Comparison of ENCODE assay signal across 11 cellular contexts in the genomic region with DNA sequence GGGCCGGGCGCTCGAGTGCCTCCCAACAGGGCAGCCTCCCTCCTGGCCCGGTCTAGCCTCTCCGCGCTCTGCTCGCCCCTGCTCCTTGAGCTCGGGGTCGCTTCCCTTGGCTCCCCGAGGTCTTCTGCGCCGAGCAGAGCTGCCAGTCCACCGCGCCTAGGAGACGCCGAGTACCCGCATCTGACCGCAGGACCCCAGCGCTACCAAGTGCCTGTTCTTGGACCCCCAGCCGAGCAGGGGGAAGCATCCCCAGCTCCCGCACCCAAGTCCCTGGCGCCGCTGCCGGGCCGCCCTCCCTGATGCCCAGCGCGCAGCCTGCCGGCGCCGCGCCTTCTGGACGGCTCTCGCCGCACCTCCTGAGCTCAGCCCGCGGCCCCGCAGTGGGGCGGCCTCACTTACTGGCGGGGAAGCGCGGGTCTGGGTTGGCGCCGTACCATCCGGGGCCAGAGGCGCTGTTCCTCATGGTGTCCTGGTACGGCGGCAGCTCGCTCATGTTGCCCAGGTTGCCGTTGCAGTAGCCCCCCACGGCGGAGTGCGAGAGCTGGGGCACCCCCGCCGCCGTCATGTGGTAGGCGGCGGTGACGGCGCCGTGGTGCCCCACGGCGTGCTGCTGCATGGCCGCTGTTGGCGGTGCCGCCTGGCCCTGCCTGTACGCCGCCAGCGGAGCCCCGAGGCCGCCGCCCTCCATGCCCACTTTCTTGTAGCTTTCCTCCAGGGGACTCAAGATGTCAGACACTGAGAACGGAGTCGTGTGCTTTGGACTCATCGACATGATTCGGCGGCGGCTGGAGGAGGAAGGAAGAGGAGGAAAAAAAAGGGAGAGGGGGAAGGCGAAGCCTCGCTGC. TPM values are rescaled to one million over a fixed set of nuclear protein-coding genes. Genes with fewer than 3 reads are reported as not detected.
A peak's percentile ranks its signal among the peaks of the same experiment; 100 is the strongest.
DNase-seq lines count a peak whose midpoint lies in the region; ATAC-seq, FAIRE-seq and TF ChIP-seq lines count a peak whose summit lies in the region.
"Had no signal": no experiment of that assay in that cellular context is flagged by ENCODE, and none has a peak within 500 bp of the region (broad histone marks: within the 10 kb centered on the region; RNA-seq: fewer than 3 reads in every experiment).

No MANE protein-coding gene starts in this region.

- H3K27me3 ChIP-seq in breast epithelium (peaks cover 14 to 99% of the 10 kb centered on the region in 2 donors), keratinocyte (ENCODE audit: control insufficient read depth, extremely low read depth, insufficient read depth, low read length) (peaks cover 100% of the 10 kb centered on the region), tibial artery (peaks cover 2 to 89% of the 10 kb centered on the region in 2 donors)

- H3K4me2 ChIP-seq in keratinocyte (ENCODE audit: control insufficient read depth, extremely low read depth, insufficient read depth, low read depth, low read length): peak overlapping the region; percentile 50

- H3K9ac ChIP-seq in keratinocyte (ENCODE audit: control insufficient read depth, extremely low read depth, insufficient read depth, low read length): no peak overlapping the region

- no peak overlapping the region for H3K4me3 Mint-ChIP-seq in MCF 10A (ENCODE audit: unreplicated experiment)
- H3K4me3 Mint-ChIP-seq in T-helper 17 cell: peak overlapping the region; percentile 82

- peaks cover 51% of the 10 kb centered on the region for H3K27me3 Mint-ChIP-seq in MCF 10A (ENCODE audit: insufficient read depth, unreplicated experiment)
- peaks cover 64% of the 10 kb centered on the region for H3K27me3 Mint-ChIP-seq in T-helper 17 cell

- dilution Hi-C loops in keratinocyte (cut with MboI; ENCODE audit: extremely low pct_ligation_motif_present, low sequenced_read_pairs): no loop called here

- TF ChIP-seq CTCF in breast epithelium (IDR thresholded peaks at IDR 0.05) (no peak), MCF 10A (IDR thresholded peaks at IDR 0.05; ENCODE audit: unreplicated experiment) (no peak), keratinocyte (optimal IDR thresholded peaks at IDR 0.05 in 1 of 3, IDR thresholded peaks at IDR 0.05 in 1 of 3, conservative IDR thresholded peaks at IDR 0.05 in 1 of 3; ENCODE audit: extremely low read depth in 1 of 3, insufficient read depth in 2 of 3, low read length in 3 of 3) (no peak), tibial artery (IDR thresholded peaks at IDR 0.05) (no peak)

- no peak for ATAC-seq in T-helper 17 cell
- ATAC-seq in GM18519 (IDR thresholded peaks at IDR 0.05; ENCODE audit: low FRiP score, unreplicated experiment): no peak

- H3K27ac ChIP-seq in breast epithelium: no peak overlapping the region
- no peak overlapping the region for H3K27ac ChIP-seq in keratinocyte (ENCODE audit: control insufficient read depth, insufficient read depth, low read length)
- no peak overlapping the region for H3K27ac ChIP-seq in tibial artery

- DNase-seq in breast epithelium (ENCODE audit: low spot score in 2 of 2): no peak
- DNase-seq in MCF 10A (ENCODE audit: unreplicated experiment): no peak
- DNase-seq in T-helper 17 cell: no peak
- DNase-seq in keratinocyte (ENCODE audit: low read depth, low spot score): no peak
- no peak for DNase-seq in tibial artery
- no peak for DNase-seq in KBM-7
- DNase-seq in NCI-H2081 treated with DMSO at 0.1 percent for 48 hours (lab: John Stamatoyannopoulos, UW): no peak
- DNase-seq: NCI-H187 treated with DMSO at 0.1 percent for 48 hours had no signal

- no peaks in the 10 kb centered on the region for H3K4me1 Mint-ChIP-seq in MCF 10A (ENCODE audit: insufficient read depth, unreplicated experiment)
- H3K4me1 Mint-ChIP-seq in T-helper 17 cell: peaks cover 9% of the 10 kb centered on the region

- no peaks in the 10 kb centered on the region for H4K20me1 ChIP-seq in keratinocyte (ENCODE audit: control insufficient read depth, extremely low read depth, insufficient read depth, low read length)

- no peaks in the 10 kb centered on the region for H3K36me3 ChIP-seq in breast epithelium
- no peaks in the 10 kb centered on the region for H3K36me3 ChIP-seq in keratinocyte (ENCODE audit: control insufficient read depth in 2 of 2, extremely low read depth in 1 of 2, insufficient read depth in 2 of 2, low read length in 2 of 2)
- H3K36me3 ChIP-seq in tibial artery: no peaks in the 10 kb centered on the region

- no peak for FAIRE-seq in keratinocyte (lab: Jason Lieb, UNC)
- FAIRE-seq: H54 had no signal

- in situ Hi-C loops in KBM-7 (cut with MboI; ENCODE audit: low pct_unique_long_range_greater_than_20kb, low sequenced_read_pairs): no loop called here

- H2AFZ ChIP-seq in keratinocyte (ENCODE audit: control insufficient read depth, low read length): peak overlapping the region; percentile 16

- intact Hi-C loops in breast epithelium (cut with DNase I; ENCODE audit: low total_unique reads) (no loop called here), MCF 10A (cut with micrococcal nuclease) (no loop called here), tibial artery (cut with DNase I; ENCODE audit: low total_unique reads) (no loop called here)

- no peak overlapping the region for H3K27ac Mint-ChIP-seq in MCF 10A (ENCODE audit: low read depth, unreplicated experiment)
- no peak overlapping the region for H3K27ac Mint-ChIP-seq in T-helper 17 cell

- TF ChIP-seq POLR2A in breast epithelium (IDR thresholded peaks at IDR 0.05): no peak

- H3K36me3 Mint-ChIP-seq in MCF 10A (ENCODE audit: insufficient read depth, unreplicated experiment): no peaks in the 10 kb centered on the region
- peaks cover 6% of the 10 kb centered on the region for H3K36me3 Mint-ChIP-seq in T-helper 17 cell (ENCODE audit: low read depth)

- no peaks in the 10 kb centered on the region for H3K9me3 ChIP-seq in breast epithelium
- no peaks in the 10 kb centered on the region for H3K9me3 ChIP-seq in T-helper 17 cell (ENCODE audit: control insufficient read depth, low read length, poor library complexity, severe bottlenecking)
- no peaks in the 10 kb centered on the region for H3K9me3 ChIP-seq in keratinocyte (ENCODE audit: control insufficient read depth, low read depth, low read length)
- no peaks in the 10 kb centered on the region for H3K9me3 ChIP-seq in tibial artery

- no peaks in the 10 kb centered on the region for H3K79me2 ChIP-seq in keratinocyte (ENCODE audit: control insufficient read depth, insufficient read depth, low read length)

- H3K4me1 ChIP-seq in breast epithelium: peaks cover 0 to 21% of the 10 kb centered on the region in 2 donors
- H3K4me1 ChIP-seq in keratinocyte (ENCODE audit: control insufficient read depth, extremely low read depth, insufficient read depth, low read length): peaks cover 7% of the 10 kb centered on the region
- H3K4me1 ChIP-seq in tibial artery: peaks cover 0 to 61% (median 49%) of the 10 kb centered on the region in 4 donors

- no peaks in the 10 kb centered on the region for H3K9me1 ChIP-seq in keratinocyte (ENCODE audit: control insufficient read depth, extremely low read depth, insufficient read depth, low read length)

- H3K9me3 Mint-ChIP-seq in MCF 10A (ENCODE audit: unreplicated experiment): no peaks in the 10 kb centered on the region

- POLR2A ChIA-PET in MCF 10A (lab: Yijun Ruan, JAX): no interaction called here

- BruUV-seq in MCF 10A (replicated peaks; lab: Mats Ljungman, UMichigan): no TSS peak

- H3K4me3 ChIP-seq in breast epithelium (peak overlapping the region; percentile 21 to 63 (median 38)), keratinocyte (ENCODE audit: control insufficient read depth in 2 of 3, extremely low read depth in 1 of 3, insufficient read depth in 2 of 3, low read depth in 1 of 3, low read length in 3 of 3) (peak overlapping the region in 2 of 3 experiments; percentile 29 to 55), tibial artery (peak overlapping the region; percentile 22 to 41)

- CTCF ChIA-PET in MCF 10A (lab: Yijun Ruan, JAX): interaction anchor here (1.1 kb wide), 1 partner anchor 34 kb away, joined by 3 read pairs; no protein-coding TSS in a partner anchor

RNA-seq across cellular contexts. Expression of gene NKX2-1, which starts 1.2 kb away (rescaled TPM):
- total RNA-seq in breast epithelium (not detected), MCF 10A (2022) (not detected in 2 replicates), T-helper 17 cell (not detected)
- not detected in 3 replicates for polyA plus RNA-seq in keratinocyte
- not detected for polyA plus RNA-seq in keratinocyte (2011; ENCODE audit: low read depth)
- polyA plus RNA-seq in keratinocyte (2011; cell fraction: cytosol; rRNA removed): not detected in 2 replicates
- polyA plus RNA-seq in keratinocyte (2011; cell fraction: nucleus; rRNA removed): 0.12 TPM in 1 of 2 replicates, not detected in the other
- not detected in 2 replicates for polyA plus RNA-seq in keratinocyte (2012; ENCODE audit: low replicate concordance)
- polyA minus RNA-seq in keratinocyte: not detected in 3 replicates
- polyA minus RNA-seq in keratinocyte (2011; cell fraction: cytosol; rRNA and poly(A)+ RNA removed): not detected
- not detected in 2 replicates for polyA minus RNA-seq in keratinocyte (2011; cell fraction: nucleus; rRNA and poly(A)+ RNA removed)
- total RNA-seq: G401 had no signal
